Comparison of ENCODE assay signal across 8 cellular contexts in the genomic region with DNA sequence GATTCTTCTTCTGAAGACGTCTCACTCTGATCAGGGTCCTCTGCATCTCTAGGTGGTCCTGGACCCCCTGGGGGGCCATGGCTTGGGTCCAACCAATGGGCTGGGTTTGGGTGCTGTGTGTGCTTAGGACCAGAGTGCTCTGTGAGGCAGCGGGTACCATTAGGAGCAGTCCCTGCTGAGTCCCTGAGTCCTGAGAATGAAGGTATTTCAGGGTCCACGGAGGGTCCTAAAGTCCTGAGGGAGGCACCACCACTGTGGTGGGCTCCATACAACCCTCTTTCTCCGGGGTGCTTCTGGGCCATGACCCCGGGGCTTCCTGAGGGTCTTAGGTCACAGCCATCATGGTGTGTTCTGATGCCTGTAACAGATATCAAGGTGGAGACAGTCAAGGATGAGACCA. TPM values are rescaled to one million over a fixed set of nuclear protein-coding genes. Genes with fewer than 3 reads are reported as not detected.
A peak's percentile ranks its signal among the peaks of the same experiment; 100 is the strongest.
DNase-seq lines count a peak whose midpoint lies in the region; ATAC-seq and TF ChIP-seq lines count a peak whose summit lies in the region.

No MANE protein-coding gene starts in this region.

- H3K27ac ChIP-seq in CD4-positive, alpha-beta memory T cell (ENCODE audit: low read depth, low read length): peak overlapping the region; percentile 59
- H3K27ac ChIP-seq in effector memory CD4-positive, alpha-beta T cell (ENCODE audit: insufficient read depth, low read length, poor library complexity, severe bottlenecking): peak overlapping the region; percentile 56
- peak overlapping the region; percentile 89 for H3K27ac ChIP-seq in neutrophil

- CTCF ChIA-PET in CD4-positive, alpha-beta memory T cell (lab: Charles Lee; ENCODE audit: partially characterized antibody): interaction anchor here (1.9 to 3.5 kb wide), 3 partner anchors 9 to 112 kb away, joined by 13 to 39 read pairs (median 13); a partner anchor contains a TSS

- POLR2A ChIA-PET in CD4-positive, alpha-beta memory T cell (lab: Charles Lee; ENCODE audit: partially characterized antibody): interaction anchor here (1.1 to 7.3 kb wide), 9 partner anchors 10 to 213 kb away, joined by 3 to 203 read pairs (median 14); a partner anchor contains a TSS

- H3K4me3 ChIP-seq in CD4-positive, alpha-beta memory T cell (ENCODE audit: low read length in 2 of 2): peak overlapping the region; percentile 55 to 57
- peak overlapping the region; percentile 91 for H3K4me3 ChIP-seq in NT2/D1 (ENCODE audit: insufficient read length, low read depth)
- H3K4me3 ChIP-seq in effector memory CD4-positive, alpha-beta T cell (ENCODE audit: insufficient read depth, low read depth, low read length, poor library complexity, severe bottlenecking): no peak overlapping the region
- H3K4me3 ChIP-seq in neutrophil (ENCODE audit: low read depth in 1 of 2, low read length in 1 of 2): peak overlapping the region; percentile 85 to 98

- no peak for ATAC-seq in HG03439 (IDR thresholded peaks at IDR 0.05; ENCODE audit: unreplicated experiment)

- H3K27ac Mint-ChIP-seq in CD4-positive, alpha-beta memory T cell: peak overlapping the region; percentile 89 to 97 (median 95)

- H3K9ac ChIP-seq in NT2/D1 (ENCODE audit: insufficient read length, low read depth): peak overlapping the region; percentile 26

- H3K4me1 Mint-ChIP-seq in CD4-positive, alpha-beta memory T cell: peaks cover 33 to 72% (median 44%) of the 10 kb centered on the region in 4 donors

- H3K27me3 Mint-ChIP-seq in CD4-positive, alpha-beta memory T cell: no peaks in the 10 kb centered on the region

- no peak for TF ChIP-seq CTCF in neutrophil (IDR thresholded peaks at IDR 0.05)

- DNase-seq in CD4-positive, alpha-beta memory T cell: no peak
- DNase-seq in NT2/D1 (ENCODE audit: low read depth, low spot score): no peak
- no peak for DNase-seq in effector memory CD4-positive, alpha-beta T cell
- DNase-seq in EL: no peak
- DNase-seq in stimulated activated CD4-positive, alpha-beta T cell treated with anti-CD3 and anti-CD28 coated beads, Interleukin-2, amount 100 ng/mL, for 24 hours: no peak
- DNase-seq in hippocampal formation (lab: John Stamatoyannopoulos, UW): no peak

- intact Hi-C loops in CD4-positive, alpha-beta memory T cell (cut with micrococcal nuclease): loop anchor here (10.0 kb wide), 1 partner anchor 806 kb away; a partner anchor contains a TSS

- peaks cover 0 to 20% of the 10 kb centered on the region in 2 donors for H3K36me3 Mint-ChIP-seq in CD4-positive, alpha-beta memory T cell

- no peaks in the 10 kb centered on the region for H3K27me3 ChIP-seq in CD4-positive, alpha-beta memory T cell (ENCODE audit: insufficient read depth, low read length)
- H3K27me3 ChIP-seq in NT2/D1 (ENCODE audit: insufficient read depth, insufficient read length): no peaks in the 10 kb centered on the region
- no peaks in the 10 kb centered on the region for H3K27me3 ChIP-seq in effector memory CD4-positive, alpha-beta T cell (replicated peaks; ENCODE audit: control insufficient read depth, insufficient read depth, low read length, poor library complexity, severe bottlenecking)
- no peaks in the 10 kb centered on the region for H3K27me3 ChIP-seq in neutrophil

- no peaks in the 10 kb centered on the region for H3K9me3 Mint-ChIP-seq in CD4-positive, alpha-beta memory T cell

- H3K4me3 Mint-ChIP-seq in CD4-positive, alpha-beta memory T cell: peak overlapping the region; percentile 95 to 99 (median 98)

- peaks cover 63% of the 10 kb centered on the region for H3K4me1 ChIP-seq in CD4-positive, alpha-beta memory T cell (ENCODE audit: insufficient read depth, low read length)
- H3K4me1 ChIP-seq in NT2/D1 (ENCODE audit: insufficient read depth, insufficient read length): peaks cover 11% of the 10 kb centered on the region
- peaks cover 27% of the 10 kb centered on the region for H3K4me1 ChIP-seq in effector memory CD4-positive, alpha-beta T cell (ENCODE audit: control insufficient read depth, insufficient read depth, low read length, poor library complexity, severe bottlenecking)
- peaks cover 31% of the 10 kb centered on the region in 2 experiments for H3K4me1 ChIP-seq in neutrophil (ENCODE audit: control insufficient read depth in 1 of 2, insufficient read depth in 1 of 2, low read depth in 1 of 2, low read length in 1 of 2)

- no peaks in the 10 kb centered on the region for H3K9me3 ChIP-seq in CD4-positive, alpha-beta memory T cell (ENCODE audit: control insufficient read depth in 1 of 2, low read length in 2 of 2)
- H3K9me3 ChIP-seq in NT2/D1 (ENCODE audit: insufficient read depth, low read length): no peaks in the 10 kb centered on the region
- H3K9me3 ChIP-seq in effector memory CD4-positive, alpha-beta T cell (ENCODE audit: control insufficient read depth, low read length): no peaks in the 10 kb centered on the region
- H3K9me3 ChIP-seq in neutrophil: no peaks in the 10 kb centered on the region

- H3K36me3 ChIP-seq in CD4-positive, alpha-beta memory T cell (ENCODE audit: insufficient read depth, low read length): no peaks in the 10 kb centered on the region
- H3K36me3 ChIP-seq in NT2/D1 (ENCODE audit: insufficient read depth, insufficient read length, low read length) (peaks cover 29% of the 10 kb centered on the region), neutrophil (peaks cover under 1% of the 10 kb centered on the region)
- peaks cover 2% of the 10 kb centered on the region for H3K36me3 ChIP-seq in effector memory CD4-positive, alpha-beta T cell (ENCODE audit: control insufficient read depth, insufficient read depth, low read length)

RNA-seq across cellular contexts. Expression of a gene that starts 1.0 kb away (rescaled TPM):
- total RNA-seq in CD4-positive, alpha-beta memory T cell: 10 to 100 TPM; 31.8 to 42.4 TPM
- polyA plus RNA-seq in CD4-positive, alpha-beta memory T cell: 10 to 100 TPM; 32.7 to 36.8 TPM

RNA-seq across cellular contexts. Expression of a gene that starts 10.5 kb away (rescaled TPM):
- total RNA-seq in CD4-positive, alpha-beta memory T cell: 10 to 100 TPM; 42.6 to 44.4 TPM
- 100 to 1,000 TPM in 1 of 2 donors, 10 to 100 TPM in 1; 95.8 to 142 TPM for polyA plus RNA-seq in CD4-positive, alpha-beta memory T cell

RNA-seq across cellular contexts. Expression of a gene that starts 10.8 kb away (rescaled TPM):
- 10 to 100 TPM; 47.7 to 49.4 TPM for total RNA-seq in CD4-positive, alpha-beta memory T cell
- 100 to 1,000 TPM in 1 of 2 donors, 10 to 100 TPM in 1; 90.2 to 122 TPM for polyA plus RNA-seq in CD4-positive, alpha-beta memory T cell

RNA-seq across cellular contexts. Expression of a gene that starts 14.4 kb away (rescaled TPM):
- total RNA-seq in CD4-positive, alpha-beta memory T cell: 1 to 10 TPM in 1 of 2 experiments, under 1 TPM in 1; 0.67 to 1.3 TPM
- not detected for polyA plus RNA-seq in CD4-positive, alpha-beta memory T cell
